26 cellular contexts compared by ENCODE assay signal in the genomic region with DNA sequence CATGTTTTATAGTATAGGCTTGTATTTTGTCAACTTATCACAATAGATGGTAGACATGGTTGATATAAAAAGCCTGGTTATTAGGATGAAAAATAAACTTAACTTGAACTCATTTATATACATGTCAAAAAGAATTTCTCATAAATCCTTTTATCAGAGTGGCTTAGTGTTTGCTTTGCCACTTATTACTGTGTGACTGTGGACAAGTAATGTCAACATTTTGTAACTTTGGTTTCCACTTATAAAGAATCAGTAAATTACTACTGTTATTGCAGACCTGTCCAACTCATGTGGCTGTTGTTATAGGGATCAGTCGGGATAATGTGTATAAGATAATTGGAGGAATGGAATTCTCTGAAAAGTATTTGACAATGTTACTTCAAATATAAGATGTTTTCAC.
DNase-seq lines count a peak whose midpoint lies in the region; ATAC-seq, FAIRE-seq and TF ChIP-seq lines count a peak whose summit lies in the region.
"Had no signal": no experiment of that assay in that cellular context is flagged by ENCODE, and none has a peak within 500 bp of the region (broad histone marks: within the 10 kb centered on the region; RNA-seq: fewer than 3 reads in every experiment).

No MANE protein-coding gene starts in this region.

- H3K4me2 ChIP-seq in A549 (no peak overlapping the region), osteoblast (ENCODE audit: insufficient read depth, low read length) (no peak overlapping the region)
- H3K4me2 ChIP-seq: BLaER1 had no signal

- intact Hi-C loops in left lung (cut with DNase I), result no loop called here

- H3K4me3 ChIP-seq in A549 (no peak overlapping the region), left lung (no peak overlapping the region), osteoblast (ENCODE audit: insufficient read depth, low read length) (no peak overlapping the region), MG63 (no peak overlapping the region)
- H3K4me3 ChIP-seq: BLaER1, GM12878 had no signal

- ATAC-seq in A549 (no peak), left lung (peak; percentile 87), HG03571 (IDR thresholded peaks at IDR 0.05; ENCODE audit: unreplicated experiment) (no peak)
- ATAC-seq: GM12878 had no signal

- TF ChIP-seq POLR2A in A549 (IDR thresholded peaks at IDR 0.05; ENCODE audit: low read length), result no peak

- H3K79me2 ChIP-seq in osteoblast (ENCODE audit: insufficient read depth, low read length), result no peaks in the 10 kb centered on the region

- H3K27me3 ChIP-seq in left lung (no peaks in the 10 kb centered on the region), osteoblast (ENCODE audit: insufficient read depth, low read length) (no peaks in the 10 kb centered on the region), MG63 (no peaks in the 10 kb centered on the region)
- H3K27me3 ChIP-seq: BE2C, BLaER1 had no signal

- no peak overlapping the region for H2AFZ ChIP-seq in osteoblast (ENCODE audit: low read length)

- H3K9me3 ChIP-seq in A549 (peaks cover 13% of the 10 kb centered on the region; the same call in 1 of the 3 replicates), left lung (peaks cover 0 to 7% of the 10 kb centered on the region in 2 donors), osteoblast (ENCODE audit: low read depth, low read length) (peaks cover 2% of the 10 kb centered on the region), MG63 (no peaks in the 10 kb centered on the region)
- H3K9me3 ChIP-seq: BE2C, BLaER1 had no signal

- 20% methylated on average over 1 of the region's 1 CpG for WGBS in A549 (ENCODE audit: missing lambda C conversion rate)

- no peak for TF ChIP-seq RAD21 in A549 (conservative IDR thresholded peaks at IDR 0.05 in 1 of 2, IDR thresholded peaks at IDR 0.05 in 1 of 2)

- CTCF ChIA-PET in A549 (lab: Yijun Ruan, JAX), result no interaction called here

- TF ChIP-seq CTCF in A549 (IDR thresholded peaks at IDR 0.05) (no peak), left lung (IDR thresholded peaks at IDR 0.05) (no peak), osteoblast (IDR thresholded peaks at IDR 0.05; ENCODE audit: extremely low read depth, low read depth, low read length) (no peak)

- H3K27ac ChIP-seq in A549 (no peak overlapping the region), left lung (no peak overlapping the region), osteoblast (ENCODE audit: low read depth, low read length) (no peak overlapping the region)
- H3K27ac ChIP-seq: 22Rv1, BLaER1 had no signal

- no peaks in the 10 kb centered on the region for H4K20me1 ChIP-seq in osteoblast (ENCODE audit: insufficient read depth, low read length)
- H4K20me1 ChIP-seq: BLaER1 had no signal

- DNase-seq in A549 (ENCODE audit: low read depth in 1 of 2, low spot score in 1 of 2), result no peak
- peak; percentile 10 for DNase-seq in DMS53 treated with DMSO at 0.1 percent for 48 hours (lab: John Stamatoyannopoulos, UW; ENCODE audit: unreplicated experiment)
- DNase-seq in left lung, result no peak
- DNase-seq in osteoblast (ENCODE audit: insufficient read length, low spot score, missing footprints), result peak; percentile 26
- DNase-seq in ecto neural progenitor cell (ENCODE audit: low spot score), result no peak
- no peak for DNase-seq in MG63
- DNase-seq in HUDEP-2 (lab: John Stamatoyannopoulos, UW; ENCODE audit: unreplicated experiment in 76 of 76), result no peak
- DNase-seq: ACHN; BE2C; C1 segment of cervical spinal cord; CD4-positive, alpha-beta memory T cell; CD4-positive, CD25-positive, alpha-beta regulatory T cell; CD8-positive, alpha-beta memory T cell; COR-L47; DMS 273 treated with DMSO at 0.1 percent for 48 hours; DMS153; DMS79; DND-41; EL; GDM1 had no signal

- POLR2A ChIA-PET in A549 (lab: Yijun Ruan, JAX), result no interaction called here

- peak; percentile 51 for FAIRE-seq in A549 (lab: Jason Lieb, UNC)
- FAIRE-seq: GM12892, GM18507 had no signal

- H3K4me1 ChIP-seq in A549 (no peaks in the 10 kb centered on the region), left lung (no peaks in the 10 kb centered on the region), osteoblast (ENCODE audit: insufficient read depth, low read length) (no peaks in the 10 kb centered on the region)

- TF ChIP-seq EP300 in A549 (IDR thresholded peaks at IDR 0.05), result no peak

- no peaks in the 10 kb centered on the region for H3K36me3 ChIP-seq in left lung
- H3K36me3 ChIP-seq in osteoblast (ENCODE audit: insufficient read depth, low read length), result no peaks in the 10 kb centered on the region
- H3K36me3 ChIP-seq in MG63, result no peaks in the 10 kb centered on the region
- H3K36me3 ChIP-seq: BE2C, BLaER1 had no signal

TF ChIP-seq in A549, 52 proteins besides CTCF, POLR2A, EP300 and RAD21:
- no peak for TF ChIP-seq MAFK (IDR thresholded peaks at IDR 0.05; ENCODE audit: partially characterized antibody)
- no peak for TF ChIP-seq FOSB (CRISPR knock-in tag; IDR thresholded peaks at IDR 0.05)

Comparison
In these comparisons a context has a peak if more than half of its experiments do, and no peak if none do; other contexts are left out.
1. DNase-seq: peak in DMS53 treated with DMSO at 0.1 percent for 48 hours (single experiment) and osteoblast (single experiment); none in A549 (0 of 2), left lung (0 of 2), ecto neural progenitor cell (single experiment), MG63 (single experiment) and HUDEP-2 (0 of 76).